ENCODE assay signal across 8 cellular contexts in the genomic region with DNA sequence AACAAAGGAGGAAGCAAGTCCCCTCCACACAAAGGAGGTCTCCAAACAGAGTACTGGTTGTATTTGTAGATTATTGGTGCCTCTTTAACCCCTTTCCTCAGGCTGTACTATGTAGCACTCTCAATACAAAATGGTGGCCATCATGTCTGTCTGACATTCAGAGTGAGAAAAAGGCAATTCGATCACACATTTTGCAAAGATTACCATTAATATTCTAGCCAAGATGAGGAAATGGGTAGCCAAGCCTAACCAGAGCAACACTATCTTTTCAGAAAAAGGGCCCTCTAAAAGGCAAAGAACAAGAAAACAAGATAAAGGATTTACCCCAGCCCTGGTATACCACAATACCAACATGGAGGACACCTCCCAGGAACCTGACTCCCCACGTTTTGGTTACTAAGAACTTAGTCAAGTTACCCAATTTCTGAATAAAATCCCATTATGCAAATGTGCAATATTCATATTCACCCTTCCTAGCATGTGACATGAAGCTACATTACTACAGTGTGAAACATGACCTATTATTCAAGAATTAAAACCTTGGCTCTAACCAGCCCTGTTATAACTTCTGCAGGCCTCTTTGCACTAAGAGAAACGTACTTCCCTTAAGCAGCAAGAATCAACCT. TPM values are rescaled to one million over a fixed set of nuclear protein-coding genes. Genes with fewer than 3 reads are reported as not detected.
DNase-seq lines count a peak whose midpoint lies in the region; ATAC-seq and TF ChIP-seq lines count a peak whose summit lies in the region.

No MANE protein-coding gene starts in this region.

- H3K9ac ChIP-seq in HUES48 (ENCODE audit: low read depth, low read length) (peak overlapping the region; percentile 86), stomach smooth muscle (ENCODE audit: low read length in 2 of 2) (peak overlapping the region; percentile 78 to 79)

- no peaks in the 10 kb centered on the region for H3K9me3 ChIP-seq in BE2C
- no peaks in the 10 kb centered on the region for H3K9me3 ChIP-seq in HUES48 (ENCODE audit: control insufficient read depth, insufficient read depth, low read length)
- no peaks in the 10 kb centered on the region for H3K9me3 ChIP-seq in stomach smooth muscle (ENCODE audit: control insufficient read depth in 2 of 2, low read length in 2 of 2)

- peak overlapping the region; percentile 97 for H3K27ac Mint-ChIP-seq in activated naive CD8-positive, alpha-beta T cell

- no peak for TF ChIP-seq CTCF in BE2C (IDR thresholded peaks at IDR 0.05; ENCODE audit: low read depth, low read length)

- H3K27ac ChIP-seq in HUES48 (ENCODE audit: low read depth, low read length) = peak overlapping the region; percentile 83
- H3K27ac ChIP-seq in stomach smooth muscle (ENCODE audit: low read length) = no peak overlapping the region

- peaks cover 67% of the 10 kb centered on the region for H3K4me1 Mint-ChIP-seq in activated naive CD8-positive, alpha-beta T cell (ENCODE audit: low read depth)

- no peaks in the 10 kb centered on the region for H3K9me3 Mint-ChIP-seq in activated naive CD8-positive, alpha-beta T cell (ENCODE audit: low read depth)

- peak overlapping the region; percentile 78 for H3K4me3 ChIP-seq in BE2C (ENCODE audit: low read depth, low read length)
- H3K4me3 ChIP-seq in HUES48 (ENCODE audit: low read depth, low read length) = peak overlapping the region; percentile 88
- H3K4me3 ChIP-seq in stomach smooth muscle (ENCODE audit: low read length in 2 of 2) = peak overlapping the region; percentile 81 to 90

- H3K4me1 ChIP-seq in BE2C (no peaks in the 10 kb centered on the region; the same call in 1 of the 2 replicates), HUES48 (ENCODE audit: control insufficient read depth, insufficient read depth, low read length) (peaks cover 42% of the 10 kb centered on the region), stomach smooth muscle (ENCODE audit: control insufficient read depth, insufficient read depth, low read length) (peaks cover 12% of the 10 kb centered on the region)

- H3K36me3 Mint-ChIP-seq in activated naive CD8-positive, alpha-beta T cell = no peaks in the 10 kb centered on the region

- no peaks in the 10 kb centered on the region; the same call in none of the 2 replicates for H3K27me3 ChIP-seq in BE2C
- H3K27me3 ChIP-seq in HUES48 (ENCODE audit: control insufficient read depth, insufficient read depth, low read length) = peaks cover 9% of the 10 kb centered on the region
- no peaks in the 10 kb centered on the region for H3K27me3 ChIP-seq in stomach smooth muscle (ENCODE audit: control insufficient read depth in 1 of 2, insufficient read depth in 2 of 2, low read length in 2 of 2)

- DNase-seq in BE2C (no peak), iris pigment epithelial cell (ENCODE audit: low read depth) (peak; percentile 51), NOMO-1 treated with DMSO at 0.1 percent for 48 hours (lab: John Stamatoyannopoulos, UW; ENCODE audit: unreplicated experiment) (no peak)

- H3K4me3 Mint-ChIP-seq in activated naive CD8-positive, alpha-beta T cell = peak overlapping the region; percentile 90

- H3K27me3 Mint-ChIP-seq in activated naive CD8-positive, alpha-beta T cell = no peaks in the 10 kb centered on the region

- no peaks in the 10 kb centered on the region for H3K36me3 ChIP-seq in BE2C
- H3K36me3 ChIP-seq in HUES48 (ENCODE audit: control insufficient read depth, insufficient read depth, low read length) = no peaks in the 10 kb centered on the region
- no peaks in the 10 kb centered on the region for H3K36me3 ChIP-seq in stomach smooth muscle (ENCODE audit: control insufficient read depth in 2 of 2, insufficient read depth in 2 of 2, low read length in 2 of 2)

- ATAC-seq in GM18502 (IDR thresholded peaks at IDR 0.05; ENCODE audit: poor library complexity, unreplicated experiment) = no peak
- no peak for ATAC-seq in GM21515 (IDR thresholded peaks at IDR 0.05; ENCODE audit: unreplicated experiment)

RNA-seq across cellular contexts. Expression of gene KDM5B, which starts 2.2 kb away (rescaled TPM):
- polyA plus RNA-seq in BE2C (2012; ENCODE audit: insufficient read depth, insufficient read length, low read depth) = 22.7 TPM

RNA-seq across cellular contexts. Expression of gene PCAT6, which starts 4.8 kb away (rescaled TPM):
- polyA plus RNA-seq in BE2C (2012; ENCODE audit: insufficient read depth, insufficient read length, low read depth) = 0.71 TPM
